In genomic region chr3:146517684-146518435, GRCh38 we compare ENCODE assay signal across 16 cellular contexts. TPM values are rescaled to one million over a fixed set of nuclear protein-coding genes. Genes with fewer than 3 reads are reported as not detected.
DNase-seq lines count a peak whose midpoint lies in the region; ATAC-seq, FAIRE-seq and TF ChIP-seq lines count a peak whose summit lies in the region.
"Had no signal": no experiment of that assay in that cellular context is flagged by ENCODE, and none has a peak within 500 bp of the region (broad histone marks: within the 10 kb centered on the region; RNA-seq: fewer than 3 reads in every experiment).

No MANE protein-coding gene starts in this region.

- H3K4me1 ChIP-seq in colonic mucosa (peaks cover 5% of the 10 kb centered on the region), thyroid gland (no peaks in the 10 kb centered on the region)

- no peak overlapping the region for H3K9ac ChIP-seq in colonic mucosa (ENCODE audit: low read depth in 2 of 2, low read length in 2 of 2)
- H3K9ac ChIP-seq: BLaER1 treated with 17β-estradiol and CSF1 and Interleukin-3, amounts not matched to agents 10 nM and 100 nM had no signal

- H3K27ac Mint-ChIP-seq in memory B cell: peak overlapping the region; percentile 17
- H3K27ac Mint-ChIP-seq: activated CD8-positive, alpha-beta T cell treated with anti-CD3 and anti-CD28 coated beads, Interleukin-2, amount 10 ng/mL, durations not matched to agents 7 days and 5 days; activated T-helper 2 cell treated with anti-CD3 and anti-CD28 coated beads, Interferon-gamma antibody, Interleukin-2, Interleukin-4, amounts not matched to agents 10 μg/mL and 5 μg/mL and 100 μg/mL, durations not matched to agents 14 hours and 24 hours and 36 hours had no signal

- H3K4me1 Mint-ChIP-seq in memory B cell: no peaks in the 10 kb centered on the region

- H3K4me3 Mint-ChIP-seq in memory B cell: no peak overlapping the region
- H3K4me3 Mint-ChIP-seq: activated CD8-positive, alpha-beta T cell treated with anti-CD3 and anti-CD28 coated beads, Interleukin-2, amount 10 ng/mL, durations not matched to agents 7 days and 5 days had no signal

- TF ChIP-seq CTCF in D721Med (IDR thresholded peaks at IDR 0.05; ENCODE audit: insufficient read depth, missing control alignments) (no peak), colonic mucosa (IDR thresholded peaks at IDR 0.05) (no peak), thyroid gland (IDR thresholded peaks at IDR 0.05) (no peak)

- ATAC-seq in memory B cell (ENCODE audit: low read depth): no peak
- ATAC-seq: activated CD8-positive, alpha-beta T cell treated with anti-CD3 and anti-CD28 coated beads, Interleukin-2, amount 10 ng/mL, durations not matched to agents 7 days and 5 days had no signal

- FAIRE-seq in D721Med (lab: Jason Lieb, UNC): peak; percentile 6
- FAIRE-seq: astrocyte, G401.6 had no signal

- no peaks in the 10 kb centered on the region for H3K27me3 Mint-ChIP-seq in memory B cell

- peaks cover 19% of the 10 kb centered on the region for H3K36me3 Mint-ChIP-seq in memory B cell

- H3K4me3 ChIP-seq in colonic mucosa: no peak overlapping the region
- no peak overlapping the region for H3K4me3 ChIP-seq in thyroid gland (replicated peaks in 1 of 3)
- H3K4me3 ChIP-seq: BLaER1 treated with 17β-estradiol and CSF1 and Interleukin-3, amounts not matched to agents 10 nM and 100 nM had no signal

- H3K27me3 ChIP-seq in colonic mucosa (no peaks in the 10 kb centered on the region), thyroid gland (no peaks in the 10 kb centered on the region)
- H3K27me3 ChIP-seq: BLaER1 treated with 17β-estradiol and CSF1 and Interleukin-3, amounts not matched to agents 10 nM and 100 nM had no signal

- intact Hi-C loops in colonic mucosa (cut with DNase I): no loop called here
- intact Hi-C loops in thyroid gland (cut with DNase I): no loop called here

- DNase-seq in D721Med (ENCODE audit: insufficient read length, low spot score) (no peak), NCI-H2029 (lab: John Stamatoyannopoulos, UW) (peak; percentile 90), colonic mucosa (peak; percentile 53), memory B cell (ENCODE audit: low spot score in 2 of 2) (no peak), hepatic stellate cell (ENCODE audit: low spot score) (no peak), CD1c-positive myeloid dendritic cell (ENCODE audit: extremely low spot score) (no peak), thyroid gland (no peak), caudate nucleus (lab: John Stamatoyannopoulos, UW) (no peak)
- DNase-seq: activated CD8-positive, alpha-beta T cell treated with anti-CD3 and anti-CD28 coated beads, Interleukin-2, amount 10 ng/mL, durations not matched to agents 7 days and 5 days; NCI-H1048; trophoblast cell had no signal

- H3K27ac ChIP-seq in colonic mucosa: peak overlapping the region; percentile 70
- no peak overlapping the region for H3K27ac ChIP-seq in thyroid gland
- H3K27ac ChIP-seq in caudate nucleus (ENCODE audit: low read depth, low read length): no peak overlapping the region
- H3K27ac ChIP-seq: BLaER1 treated with 17β-estradiol and CSF1 and Interleukin-3, amounts not matched to agents 10 nM and 100 nM had no signal

- no peaks in the 10 kb centered on the region for H3K36me3 ChIP-seq in colonic mucosa
- H3K36me3 ChIP-seq in thyroid gland: peaks cover 0 to 6% of the 10 kb centered on the region in 2 donors

- no peaks in the 10 kb centered on the region for H3K9me3 ChIP-seq in colonic mucosa
- H3K9me3 ChIP-seq in thyroid gland: no peaks in the 10 kb centered on the region

- no peak for TF ChIP-seq POLR2A in thyroid gland (IDR thresholded peaks at IDR 0.05)

- H3K9me3 Mint-ChIP-seq in memory B cell: no peaks in the 10 kb centered on the region
- H3K9me3 Mint-ChIP-seq: activated T-helper 2 cell treated with anti-CD3 and anti-CD28 coated beads, Interferon-gamma antibody, Interleukin-2, Interleukin-4, amounts not matched to agents 10 μg/mL and 5 μg/mL and 100 μg/mL, durations not matched to agents 14 hours and 24 hours and 36 hours had no signal

- WGBS in thyroid gland, 2 donors: 70 to 83% methylated on average over 4 of the region's 4 CpGs

RNA-seq across cellular contexts. Expression of gene PLSCR1, which starts 26.5 kb away (rescaled TPM):
- total RNA-seq in colonic mucosa (100 to 1,000 TPM in 1 of 2 donors, 10 to 100 TPM in 1; 99.0 to 180 TPM), thyroid gland (100 to 1,000 TPM in 1 of 4 donors, 10 to 100 TPM in 3; 57.6 to 103 (median 77.3) TPM)

RNA-seq across cellular contexts. Expression of gene PLSCR2, which starts 48.5 kb away (rescaled TPM):
- total RNA-seq in colonic mucosa (under 1 TPM; 0.90 to 0.94 TPM), thyroid gland (not detected)
- total RNA-seq: activated CD8-positive, alpha-beta T cell treated with anti-CD3 and anti-CD28 coated beads, Interleukin-2, amount 10 ng/mL, durations not matched to agents 7 days and 5 days; activated T-helper 2 cell treated with anti-CD3 and anti-CD28 coated beads, Interferon-gamma antibody, Interleukin-2, Interleukin-4, amounts not matched to agents 10 μg/mL and 5 μg/mL and 100 μg/mL, durations not matched to agents 14 hours and 24 hours and 36 hours; astrocyte; pulmonary artery endothelial cell had no signal

Comparison
In these comparisons a context has a peak if more than half of its experiments do, and no peak if none do; other contexts are left out.
1. DNase-seq: peak in NCI-H2029 (single experiment) and colonic mucosa (single experiment); none in D721Med (single experiment), memory B cell (0 of 2), hepatic stellate cell (single experiment), CD1c-positive myeloid dendritic cell (single experiment), thyroid gland (0 of 2) and caudate nucleus (0 of 61).